In the genomic region with DNA sequence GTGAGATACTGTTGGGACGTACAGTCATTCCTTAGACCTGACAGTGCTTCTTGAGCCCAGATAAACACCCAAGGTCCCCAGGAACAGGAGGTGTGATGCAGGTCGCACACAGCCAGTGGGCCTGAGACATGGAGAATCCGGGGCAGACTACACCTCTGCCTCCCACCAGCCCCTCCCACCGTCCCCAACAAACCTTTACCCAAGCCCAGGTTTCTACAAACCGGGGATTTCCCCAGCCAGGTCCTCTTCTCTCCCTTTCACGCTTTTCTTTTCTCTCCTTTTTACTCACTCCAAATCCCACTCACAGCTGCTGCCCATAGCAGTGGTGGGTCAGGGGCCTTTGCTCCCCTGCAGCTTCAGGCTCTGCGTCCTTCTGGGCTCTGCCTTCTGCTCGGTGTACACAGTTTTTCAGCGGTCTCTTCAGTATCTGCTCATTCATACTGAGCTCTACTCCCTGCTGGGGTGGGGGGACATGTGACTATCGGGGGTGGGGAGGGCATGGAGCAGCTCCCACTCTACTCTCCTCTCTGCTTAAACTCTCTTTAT, we compare ENCODE assay signal across 21 cellular contexts.
"Had no signal": no experiment of that assay in that cellular context is flagged by ENCODE, and none has a peak within 500 bp of the region (broad histone marks: within the 10 kb centered on the region; RNA-seq: fewer than 3 reads in every experiment).

No MANE protein-coding gene starts in this region.

- H3K9me3 ChIP-seq: ascending aorta, gastrocnemius medialis, neutrophil, right lobe of liver, stomach, testis had no signal

- H2AFZ ChIP-seq: parathyroid adenoma had no signal

- H3K4me1 ChIP-seq: ascending aorta, parathyroid adenoma had no signal

- ATAC-seq: activated T-cell treated with anti-CD3 and anti-CD28 coated beads, Interleukin-2, amount 50 U/mL, for 72 hours; gastrocnemius medialis; naive thymus-derived CD4-positive, alpha-beta T cell; right lobe of liver; stimulated activated effector memory CD8-positive, alpha-beta T cell treated with anti-CD3 and anti-CD28 coated beads, Interleukin-12 subunit alpha, Interleukin-12 subunit beta, amount 100 ng/mL, for 72 hours had no signal

- H3K27ac ChIP-seq: ascending aorta, coronary artery, gastrocnemius medialis, neutrophil, parathyroid adenoma, right lobe of liver, stomach, testis, VCaP had no signal

- H3K4me3 ChIP-seq: ascending aorta, coronary artery, gastrocnemius medialis, right lobe of liver, stomach, testis had no signal

- H3K27me3 ChIP-seq: right lobe of liver, testis had no signal

- FAIRE-seq: small intestine had no signal

- DNase-seq: activated CD4-positive, alpha-beta T cell treated with anti-CD3 and anti-CD28 coated beads, Interleukin-2, amount 50 U/mL, for 4 hours; activated CD4-positive, CD25-positive, alpha-beta regulatory T cell treated with anti-CD3 and anti-CD28 coated beads, Interleukin-2, amount 50 U/mL, for 72 hours; activated gamma-delta T cell; activated T-cell treated with anti-CD3 and anti-CD28 coated beads, Interleukin-2, amount 50 U/mL, for 72 hours; effector CD4-positive, alpha-beta T cell; gastrocnemius medialis; kidney glomerular epithelial cell; right lobe of liver; small intestine; stimulated activated CD4-positive, alpha-beta T cell treated with anti-CD3 and anti-CD28 coated beads, Interleukin-15, amount 100 ng/mL, for 24 hours; stimulated activated CD4-positive, alpha-beta T cell treated with anti-CD3 and anti-CD28 coated beads, Interleukin-2, amount 100 ng/mL, for 48 hours; stomach; T-helper 2 cell; testis had no signal

- H3K79me2 ChIP-seq: parathyroid adenoma had no signal

- H3K36me3 ChIP-seq: ascending aorta, gastrocnemius medialis, neutrophil, right lobe of liver, stomach had no signal

- H3K9ac ChIP-seq: parathyroid adenoma had no signal
